In the genomic region with DNA sequence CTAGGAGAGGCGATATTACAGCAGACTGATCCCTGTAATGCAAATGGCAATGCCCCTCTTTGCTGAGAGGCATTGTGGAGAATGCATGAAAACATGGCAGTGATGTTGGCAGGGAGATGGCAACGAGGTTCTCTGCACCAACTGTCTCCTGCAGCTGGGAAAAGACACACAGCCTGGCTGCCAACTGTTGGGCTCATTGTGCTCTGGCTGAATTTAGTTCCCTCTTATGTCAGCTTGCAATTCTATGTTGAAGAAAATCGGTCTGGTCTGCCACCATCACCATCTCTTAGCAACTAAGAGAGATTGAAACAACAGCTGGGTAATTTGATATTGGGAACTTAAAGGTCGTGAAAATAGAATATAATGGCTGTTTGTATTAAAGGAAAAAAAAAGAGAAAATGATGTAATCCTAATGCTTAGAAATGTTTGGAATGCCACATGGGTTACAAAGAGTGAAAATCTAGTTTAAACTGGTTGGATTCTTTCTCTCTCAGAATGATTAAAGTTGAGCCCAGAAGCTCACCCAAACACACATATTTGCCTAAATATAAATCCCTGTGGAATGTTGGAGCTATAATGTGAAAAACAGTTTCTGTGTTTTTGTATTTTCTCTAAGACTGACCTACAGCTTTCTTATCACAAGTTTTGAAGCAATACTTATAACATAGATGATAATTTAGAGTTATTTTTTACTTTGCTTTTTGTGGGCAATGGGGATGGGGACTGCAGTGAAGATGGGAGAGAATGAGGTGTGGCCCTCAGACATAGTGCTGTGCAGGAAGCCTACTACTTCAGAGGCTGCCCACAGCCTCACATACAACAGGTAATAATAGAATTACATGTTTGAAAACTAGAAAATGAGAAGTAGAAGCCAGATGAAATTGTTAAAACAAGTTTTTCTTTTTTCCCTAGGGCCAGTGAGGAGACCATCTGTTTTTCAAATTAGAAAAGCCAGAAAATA, we compare ENCODE assay signal across 8 cellular contexts.
DNase-seq lines count a peak whose midpoint lies in the region; ATAC-seq and TF ChIP-seq lines count a peak whose summit lies in the region.

No MANE protein-coding gene starts in this region.

- POLR2A ChIA-PET in CD8-positive, alpha-beta memory T cell (lab: Charles Lee): no interaction called here

- no peak for TF ChIP-seq CTCF in parathyroid adenoma (IDR thresholded peaks at IDR 0.05)

- no peaks in the 10 kb centered on the region for H3K4me1 Mint-ChIP-seq in CD8-positive, alpha-beta memory T cell

- peaks cover 15% of the 10 kb centered on the region for H3K4me1 ChIP-seq in parathyroid adenoma
- no peaks in the 10 kb centered on the region for H3K4me1 ChIP-seq in CD8-positive, alpha-beta memory T cell (ENCODE audit: insufficient read depth, low read length)

- no peak overlapping the region for H3K27ac Mint-ChIP-seq in CD8-positive, alpha-beta memory T cell

- no peak overlapping the region for H3K4me3 Mint-ChIP-seq in CD8-positive, alpha-beta memory T cell

- DNase-seq in Daoy (ENCODE audit: low read depth): peak; percentile 18
- peak; percentile 70 for DNase-seq in NCI-H748 (lab: John Stamatoyannopoulos, UW; ENCODE audit: unreplicated experiment)
- DNase-seq in fibroblast of gingiva (ENCODE audit: low read depth): peak; percentile 83
- DNase-seq in CD8-positive, alpha-beta memory T cell: no peak

- H3K36me3 Mint-ChIP-seq in CD8-positive, alpha-beta memory T cell: no peaks in the 10 kb centered on the region

- H3K9me3 ChIP-seq in parathyroid adenoma (ENCODE audit: control insufficient read depth, low read length): no peaks in the 10 kb centered on the region
- H3K9me3 ChIP-seq in CD8-positive, alpha-beta memory T cell (ENCODE audit: low read length): no peaks in the 10 kb centered on the region

- CTCF ChIA-PET in CD8-positive, alpha-beta memory T cell (lab: Charles Lee): no interaction called here

- no peaks in the 10 kb centered on the region for H3K27me3 ChIP-seq in parathyroid adenoma (ENCODE audit: control insufficient read depth, insufficient read depth, low read length)
- no peaks in the 10 kb centered on the region for H3K27me3 ChIP-seq in CD8-positive, alpha-beta memory T cell (ENCODE audit: insufficient read depth, low read length, poor library complexity, severe bottlenecking)

- H3K27ac ChIP-seq in parathyroid adenoma: peak overlapping the region; percentile 2
- no peak overlapping the region for H3K27ac ChIP-seq in CD8-positive, alpha-beta memory T cell (ENCODE audit: low read depth, low read length)

- H3K79me2 ChIP-seq in parathyroid adenoma: no peaks in the 10 kb centered on the region

- no peak overlapping the region for H3K4me3 ChIP-seq in parathyroid adenoma (ENCODE audit: low read depth, low read length)
- H3K4me3 ChIP-seq in CD8-positive, alpha-beta memory T cell (ENCODE audit: low read length): no peak overlapping the region

- ATAC-seq in HG02884 (IDR thresholded peaks at IDR 0.05; ENCODE audit: unreplicated experiment) (no peak), HG02885 (IDR thresholded peaks at IDR 0.05; ENCODE audit: poor library complexity, unreplicated experiment) (no peak), GM18502 (IDR thresholded peaks at IDR 0.05; ENCODE audit: poor library complexity, unreplicated experiment) (no peak)

- H2AFZ ChIP-seq in parathyroid adenoma: no peak overlapping the region

- no peak overlapping the region for H3K4me2 ChIP-seq in parathyroid adenoma (ENCODE audit: low read length)

- no peaks in the 10 kb centered on the region for H3K9me3 Mint-ChIP-seq in CD8-positive, alpha-beta memory T cell

- no peaks in the 10 kb centered on the region for H3K36me3 ChIP-seq in parathyroid adenoma (ENCODE audit: control insufficient read depth, insufficient read depth, low read length)
- no peaks in the 10 kb centered on the region for H3K36me3 ChIP-seq in CD8-positive, alpha-beta memory T cell (ENCODE audit: insufficient read depth, low read length)

- H3K9ac ChIP-seq in parathyroid adenoma: no peak overlapping the region

- H3K27me3 Mint-ChIP-seq in CD8-positive, alpha-beta memory T cell: no peaks in the 10 kb centered on the region

Comparison
In these comparisons a context has a peak if more than half of its experiments do, and no peak if none do; other contexts are left out.
1. DNase-seq: peak in Daoy (single experiment), NCI-H748 (single experiment) and fibroblast of gingiva (single experiment); none in CD8-positive, alpha-beta memory T cell (0 of 5).